ENCODE assay signal across 18 cellular contexts in genomic region chr14:95699397-95699796, GRCh38. TPM values are rescaled to one million over a fixed set of nuclear protein-coding genes. Genes with fewer than 3 reads are reported as not detected.
A peak's percentile ranks its signal among the peaks of the same experiment; 100 is the strongest.
DNase-seq lines count a peak whose midpoint lies in the region; ATAC-seq, FAIRE-seq and TF ChIP-seq lines count a peak whose summit lies in the region.
"Had no signal": no experiment of that assay in that cellular context is flagged by ENCODE, and none has a peak within 500 bp of the region (broad histone marks: within the 10 kb centered on the region; RNA-seq: fewer than 3 reads in every experiment).

No MANE protein-coding gene starts in this region.

- H3K9ac ChIP-seq in GM12878 (ENCODE audit: control insufficient read depth, insufficient read depth, low read length): peak overlapping the region; percentile 55

- peak overlapping the region; percentile 21; the same call in 1 of the 2 replicates for H3K4me2 ChIP-seq in GM12878 (ENCODE audit: control insufficient read depth, insufficient read depth)

- DNase-seq in GM10266 (ENCODE audit: extremely low spot score): peak; percentile 58
- no peak for DNase-seq in GM12878 (ENCODE audit: low read depth, low spot score)
- DNase-seq in stimulated activated CD4-positive, alpha-beta T cell treated with anti-CD3 and anti-CD28 coated beads, Interleukin-4, amount 100 ng/mL, for 4 hours: no peak
- DNase-seq in NCI-H226: no peak
- no peak for DNase-seq in NCI-H510A (lab: John Stamatoyannopoulos, UW)
- DNase-seq: activated CD4-positive, alpha-beta memory T cell treated with anti-CD3 and anti-CD28 coated beads for 36 hours; activated naive CD4-positive, alpha-beta T cell treated with anti-CD3 and anti-CD28 coated beads for 36 hours; DMS79 treated with DMSO at 0.1 percent for 48 hours; NCI-H2171; PC-3; T-helper 2 cell had no signal

- peak overlapping the region; percentile 85 for H2AFZ ChIP-seq in GM12878 (ENCODE audit: control insufficient read depth, low read depth, low read length)

- SMC1A ChIA-PET in GM12878 (lab: Charles Lee; ENCODE audit: uncharacterized antibody, unreplicated experiment): interaction anchor here (0.7 to 1.9 kb wide), 9 partner anchors 10 to 159 kb away, joined by 3 to 6 read pairs (median 3); no protein-coding TSS in a partner anchor

- WGBS in GM12878 (ENCODE audit: insufficient coverage, insufficient replicate concordance, low lambda C conversion rate, missing lambda C conversion rate): 3% methylated on average over 4 of the region's 4 CpGs

- CTCF ChIA-PET in GM12878 (lab: Yijun Ruan, JAX): interaction anchor here (0.9 to 2.5 kb wide), 4 partner anchors 16 to 93 kb away, joined by 4 to 11 read pairs (median 6); no protein-coding TSS in a partner anchor

- no peaks in the 10 kb centered on the region for H3K79me2 ChIP-seq in GM12878 (ENCODE audit: control insufficient read depth, insufficient read depth, low read length)

- no peaks in the 10 kb centered on the region for H4K20me1 ChIP-seq in GM12878 (ENCODE audit: control insufficient read depth, insufficient read depth)

- peak overlapping the region; percentile 70 for H3K27ac ChIP-seq in GM12878 (ENCODE audit: control insufficient read depth, insufficient read depth)

- in situ Hi-C loops in GM12878 (cut with MboI): no loop called here

- no TSS peak for BruUV-seq in GM12878 (replicated peaks; lab: Mats Ljungman, UMichigan)

- no peak for TF ChIP-seq RAD21 in GM12878 (IDR thresholded peaks at IDR 0.05; ENCODE audit: insufficient read depth, low read depth, low read length)

- TF ChIP-seq CTCF in GM10266 (IDR thresholded peaks at IDR 0.05; ENCODE audit: control insufficient read depth, insufficient read depth, low read depth, missing control alignments) (no peak), GM12878 (IDR thresholded peaks at IDR 0.05 in 2 of 3, conservative IDR thresholded peaks at IDR 0.05 in 1 of 3; ENCODE audit: control insufficient read depth in 2 of 3, extremely low read depth in 1 of 3, insufficient read depth in 1 of 3, low read depth in 3 of 3, low read length in 3 of 3) (no peak)

- RAD21 ChIA-PET in GM12878 (lab: Charles Lee; ENCODE audit: unreplicated experiment): interaction anchor here (0.9 kb wide), 2 partner anchors 16 to 137 kb away, joined by 3 read pairs; no protein-coding TSS in a partner anchor

- H3K36me3 ChIP-seq in GM12878 (ENCODE audit: control insufficient read depth in 2 of 2, insufficient read depth in 2 of 2, low read length in 1 of 2): no peaks in the 10 kb centered on the region

- POLR2A ChIA-PET in GM12878 (lab: Charles Lee): interaction anchor here (1.4 kb wide), 1 partner anchor 14 kb away, joined by 3 read pairs; the partner anchor contains the start of gene TCL1A

- H3K27me3 ChIP-seq in GM12878 (replicated peaks in 1 of 2; ENCODE audit: control insufficient read depth in 2 of 2, insufficient read depth in 2 of 2, low read length in 1 of 2): no peaks in the 10 kb centered on the region

- H3K9me3 ChIP-seq in GM12878 (replicated peaks; ENCODE audit: control insufficient read depth, insufficient read depth, low read length): no peaks in the 10 kb centered on the region

- ATAC-seq in GM19438 (IDR thresholded peaks at IDR 0.05; ENCODE audit: low read depth, unreplicated experiment): peak; percentile 61
- ATAC-seq in HG02885 (IDR thresholded peaks at IDR 0.05; ENCODE audit: poor library complexity, unreplicated experiment): peak; percentile 70
- ATAC-seq in GM12878: peak; percentile 79
- ATAC-seq in GM19023 (IDR thresholded peaks at IDR 0.05; ENCODE audit: unreplicated experiment): no peak
- ATAC-seq: PC-3 had no signal

- TF ChIP-seq POLR2A in GM12878 (IDR thresholded peaks at IDR 0.05; ENCODE audit: low read depth, low read length): no peak

- peaks cover 34% of the 10 kb centered on the region for H3K4me1 ChIP-seq in GM12878 (ENCODE audit: control insufficient read depth, insufficient read depth, low read length)

- FAIRE-seq in GM12878 (lab: Jason Lieb, UNC): no peak
- FAIRE-seq: keratinocyte had no signal

- no peak for TF ChIP-seq EP300 in GM12878 (IDR thresholded peaks at IDR 0.05; ENCODE audit: borderline replicate concordance in 1 of 2, control insufficient read depth in 1 of 2, low read depth in 2 of 2, low read length in 2 of 2)

- intact Hi-C loops in GM12878 (cut with micrococcal nuclease; ENCODE audit: unreplicated experiment): no loop called here

- no peak overlapping the region for H3K4me3 ChIP-seq in GM12878

TF ChIP-seq in GM12878, 131 proteins besides CTCF, POLR2A, EP300 and RAD21:
- TF ChIP-seq YY1 (IDR thresholded peaks at IDR 0.05; ENCODE audit: low read depth, low read length) (peak; percentile 66), RUNX3 (IDR thresholded peaks at IDR 0.05; ENCODE audit: low read length) (peak; percentile 20; the same call in 1 of the 2 replicates), SRF (IDR thresholded peaks at IDR 0.05; ENCODE audit: low read depth in 2 of 2, low read length in 2 of 2) (0 out of 4 replicates have a peak, but pooled peaks of 1 of the 2 experiments have one; percentile 31), LARP7 (IDR thresholded peaks at IDR 0.05) (no peak)

RNA-seq across cellular contexts. Expression of gene TCL1B, which starts 13.2 kb away (rescaled TPM):
- total RNA-seq in GM12878 (2013; cell fraction: nucleolus; rRNA removed): not detected in 2 replicates
- total RNA-seq in GM12878 (2014; rRNA removed) (0.11 TPM in 2 replicates), GM12878 (2014; rRNA removed; fragmentation: Illumina TruSeq; extraction: Trizol) (not detected in 2 replicates), GM12878 (2021) (not detected in 2 replicates)
- 0.64 TPM for polyA plus RNA-seq in GM12878 (2011; ENCODE audit: low read depth)
- polyA plus RNA-seq in GM12878 (2011; rRNA removed) (not detected in 2 replicates), GM12878 (2014; fragmentation: Illumina TruSeq; extraction: Trizol) (0.10 TPM in 1 of 2 replicates, not detected in the other), GM12878 (2014; fragmentation: Nextera tagmentation; extraction: Ambion mirVana) (under 1 TPM; 0.15 to 0.18 TPM), GM12878 (2014; rRNA removed) (not detected in 2 replicates), GM12878 (2016; fragmentation: Nextera tagmentation; extraction: Ambion mirVana) (not detected)
- polyA plus RNA-seq in GM12878 (2011; cell fraction: cytosol; rRNA removed): not detected in 2 replicates
- polyA plus RNA-seq in GM12878 (2011; cell fraction: nucleus; rRNA removed): not detected in 2 replicates
- polyA plus RNA-seq in GM12878 (2012): 0.88 and 0.91 TPM in 2 replicates
- not detected in 2 replicates for polyA minus RNA-seq in GM12878 (2011; rRNA and poly(A)+ RNA removed)
- not detected in 2 replicates for polyA minus RNA-seq in GM12878 (2011; cell fraction: cytosol; rRNA and poly(A)+ RNA removed)
- polyA minus RNA-seq in GM12878 (2011; cell fraction: nucleus; rRNA and poly(A)+ RNA removed): not detected in 2 replicates
- total RNA-seq: activated CD4-positive, alpha-beta memory T cell treated with anti-CD3 and anti-CD28 coated beads for 36 hours; activated naive CD4-positive, alpha-beta T cell treated with anti-CD3 and anti-CD28 coated beads for 36 hours; cardiac septum; M059J; PC-3; pulmonary artery endothelial cell had no signal
- polyA plus RNA-seq: keratinocyte had no signal

RNA-seq across cellular contexts. Expression of gene TCL1A, which starts 14.5 kb away (rescaled TPM):
- total RNA-seq in GM12878 (2013; cell fraction: nucleolus; rRNA removed): 0.61 and 1.5 TPM in 2 replicates
- total RNA-seq in GM12878 (2014; rRNA removed): 228 and 246 TPM in 2 replicates
- total RNA-seq in GM12878 (2014; rRNA removed; fragmentation: Illumina TruSeq; extraction: Trizol): 90.1 and 93.6 TPM in 2 replicates
- total RNA-seq in GM12878 (2021): 108 and 109 TPM in 2 replicates
- 47.1 TPM for polyA plus RNA-seq in GM12878 (2011; ENCODE audit: low read depth)
- 3.1 and 5.9 TPM in 2 replicates for polyA plus RNA-seq in GM12878 (2011; rRNA removed)
- polyA plus RNA-seq in GM12878 (2011; cell fraction: cytosol; rRNA removed): 13.4 and 16.6 TPM in 2 replicates
- polyA plus RNA-seq in GM12878 (2011; cell fraction: nucleus; rRNA removed): 5.7 and 6.7 TPM in 2 replicates
- 79.6 and 105 TPM in 2 replicates for polyA plus RNA-seq in GM12878 (2012)
- 94.1 and 126 TPM in 2 replicates for polyA plus RNA-seq in GM12878 (2014; fragmentation: Illumina TruSeq; extraction: Trizol)
- polyA plus RNA-seq in GM12878 (2014; fragmentation: Nextera tagmentation; extraction: Ambion mirVana): 10 to 100 TPM; 36.5 to 51.6 TPM
- 250 and 283 TPM in 2 replicates for polyA plus RNA-seq in GM12878 (2014; rRNA removed)
- 100 to 1,000 TPM; 118 to 133 TPM for polyA plus RNA-seq in GM12878 (2016; fragmentation: Nextera tagmentation; extraction: Ambion mirVana)
- polyA minus RNA-seq in GM12878 (2011; rRNA and poly(A)+ RNA removed): 6.7 and 13.0 TPM in 2 replicates
- polyA minus RNA-seq in GM12878 (2011; cell fraction: cytosol; rRNA and poly(A)+ RNA removed): 2.0 and 3.0 TPM in 2 replicates
- polyA minus RNA-seq in GM12878 (2011; cell fraction: nucleus; rRNA and poly(A)+ RNA removed): 1.3 and 1.6 TPM in 2 replicates
- total RNA-seq: activated CD4-positive, alpha-beta memory T cell treated with anti-CD3 and anti-CD28 coated beads for 36 hours; activated naive CD4-positive, alpha-beta T cell treated with anti-CD3 and anti-CD28 coated beads for 36 hours; cardiac septum; M059J; PC-3; pulmonary artery endothelial cell had no signal
- polyA plus RNA-seq: keratinocyte had no signal
